31 cellular contexts compared by ENCODE assay signal in the genomic region with DNA sequence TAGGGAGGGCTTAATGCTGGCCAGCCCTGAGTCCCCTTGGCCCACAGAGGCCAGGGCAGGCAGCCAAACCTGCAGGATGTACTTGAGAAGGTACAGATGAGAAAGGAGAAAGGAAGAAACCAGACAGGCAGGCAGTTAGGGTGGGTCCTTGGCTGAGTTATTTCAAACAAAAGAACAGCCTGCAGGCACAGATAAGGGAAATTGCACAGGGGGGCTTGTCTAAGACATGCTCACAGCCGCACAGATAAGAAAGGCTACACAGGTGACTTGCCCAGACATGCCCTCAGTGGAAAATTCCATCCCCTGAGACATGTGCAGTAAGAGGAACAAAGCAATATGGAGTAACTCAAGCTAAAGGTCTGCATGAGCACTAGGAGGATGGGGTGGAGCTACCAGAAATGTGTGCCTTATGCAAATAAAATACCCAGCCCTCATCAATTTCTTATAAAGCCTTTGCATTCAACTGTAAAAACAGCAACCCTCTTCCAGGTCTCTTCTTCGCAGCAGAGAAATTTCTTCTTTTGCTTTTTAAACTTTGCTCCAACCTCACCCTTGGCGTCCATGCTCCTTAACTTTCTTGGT.
A peak's percentile ranks its signal among the peaks of the same experiment; 100 is the strongest.
DNase-seq lines count a peak whose midpoint lies in the region; ATAC-seq and TF ChIP-seq lines count a peak whose summit lies in the region.
"Had no signal": no experiment of that assay in that cellular context is flagged by ENCODE, and none has a peak within 500 bp of the region (broad histone marks: within the 10 kb centered on the region; RNA-seq: fewer than 3 reads in every experiment).

No MANE protein-coding gene starts in this region.

- H3K79me1 ChIP-seq in H9 (ENCODE audit: insufficient read depth, low read depth, low read length, poor library complexity, severe bottlenecking) (no peaks in the 10 kb centered on the region), mesendoderm (ENCODE audit: low read length) (no peaks in the 10 kb centered on the region)

- H4K8ac ChIP-seq in H9 (replicated peaks; ENCODE audit: insufficient read length, low read depth, low read length) (no peak overlapping the region), mesendoderm (ENCODE audit: low read depth, low read length) (peak overlapping the region; percentile 2)

- intact Hi-C loops in Caco-2 (cut with micrococcal nuclease; ENCODE audit: unreplicated experiment) (no loop called here), spleen (cut with DNase I; ENCODE audit: low total_unique reads) (no loop called here)
- intact Hi-C loops in activated CD8-positive, alpha-beta T cell treated with anti-CD3 and anti-CD28 coated beads for 36 hours (cut with micrococcal nuclease): no loop called here

- POLR2A ChIA-PET in Caco-2 (lab: Charles Lee): no interaction called here
- POLR2A ChIA-PET in activated CD8-positive, alpha-beta T cell treated with anti-CD3 and anti-CD28 coated beads for 36 hours (lab: Charles Lee): no interaction called here

- no peak overlapping the region for H2BK15ac ChIP-seq in H9 (ENCODE audit: low read depth, low read length)
- H2BK15ac ChIP-seq in mesendoderm (replicated peaks; ENCODE audit: low read depth): no peak overlapping the region

- H3K27ac Mint-ChIP-seq in Caco-2 (ENCODE audit: unreplicated experiment) (no peak overlapping the region), H9 (peak overlapping the region in 1 of 3 experiments; percentile 7; a peak in 1 of 7 replicates)
- H3K27ac Mint-ChIP-seq in activated CD8-positive, alpha-beta T cell treated with anti-CD3 and anti-CD28 coated beads for 36 hours: peak overlapping the region; percentile 27
- H3K27ac Mint-ChIP-seq: activated naive CD8-positive, alpha-beta T cell treated with anti-CD3 and anti-CD28 coated beads, Interleukin-2, amount 50 U/mL, for 24 hours; natural killer cell; stimulated activated memory B cell treated with anti-CD40 and anti-IgM and Interleukin-4, amounts not matched to agents 10 μg/mL and 1 μg/mL and 100 μg/mL, for 72 hours; T-helper 2 cell treated with Interferon-gamma antibody and Interleukin-4, amounts not matched to agents 5 μg/mL and 100 μg/mL, for 36 hours had no signal

- H3K18ac ChIP-seq in H9 (ENCODE audit: insufficient read length, low read depth, low read length) (peak overlapping the region; percentile 64), mesendoderm (ENCODE audit: low read length) (peak overlapping the region; percentile 61)

- no peak overlapping the region for H2AFZ ChIP-seq in H9 (ENCODE audit: low read length)

- H3K23ac ChIP-seq in H9 (ENCODE audit: insufficient read length, low read depth, low read length) (no peak overlapping the region), mesendoderm (ENCODE audit: low read length) (no peak overlapping the region)

- no peak overlapping the region for H2BK12ac ChIP-seq in H9 (ENCODE audit: insufficient read length, low read depth, low read length)

- H2BK120ac ChIP-seq in H9 (ENCODE audit: low read depth, low read length, poor library complexity, severe bottlenecking) (peak overlapping the region; percentile 79), mesendoderm (ENCODE audit: low read depth, low read length) (no peak overlapping the region)

- peaks cover 20% of the 10 kb centered on the region; the same call in 1 of the 2 replicates for H3K9me3 ChIP-seq in Caco-2
- H3K9me3 ChIP-seq in H9 (ENCODE audit: control insufficient read depth, low read depth, low read length): peaks cover 10% of the 10 kb centered on the region
- peaks cover 0 to 18% (median 10%) of the 10 kb centered on the region in 8 donors for H3K9me3 ChIP-seq in spleen
- H3K9me3 ChIP-seq: MG63 had no signal

- no peaks in the 10 kb centered on the region for H4K20me1 ChIP-seq in H9 (ENCODE audit: control insufficient read depth, insufficient read depth, insufficient read length)

- no peak overlapping the region for H2BK20ac ChIP-seq in H9 (ENCODE audit: low read depth, low read length, poor library complexity, severe bottlenecking)

- BruUV-seq in Caco-2 (replicated peaks; lab: Mats Ljungman, UMichigan): no TSS peak

- no peak overlapping the region for H2BK5ac ChIP-seq in H9 (ENCODE audit: insufficient read length, low read length)
- peak overlapping the region; percentile 94 for H2BK5ac ChIP-seq in mesendoderm (ENCODE audit: low read length)

- no peak overlapping the region for H3K4me3 Mint-ChIP-seq in Caco-2 (ENCODE audit: unreplicated experiment)
- no peak overlapping the region for H3K4me3 Mint-ChIP-seq in H9
- no peak overlapping the region for H3K4me3 Mint-ChIP-seq in activated CD8-positive, alpha-beta T cell treated with anti-CD3 and anti-CD28 coated beads for 36 hours
- H3K4me3 Mint-ChIP-seq: activated naive CD8-positive, alpha-beta T cell treated with anti-CD3 and anti-CD28 coated beads, Interleukin-2, amount 50 U/mL, for 24 hours; natural killer cell; stimulated activated memory B cell treated with anti-CD40 and anti-IgM and Interleukin-4, amounts not matched to agents 10 μg/mL and 1 μg/mL and 100 μg/mL, for 72 hours; T-helper 2 cell treated with Interferon-gamma antibody and Interleukin-4, amounts not matched to agents 5 μg/mL and 100 μg/mL, for 36 hours had no signal

- no peak overlapping the region for H3K9ac ChIP-seq in H9 (ENCODE audit: extremely low read depth, insufficient read length, low read length)
- H3K9ac ChIP-seq in mesendoderm (ENCODE audit: low read length): no peak overlapping the region

- H3K4ac ChIP-seq in H9 (ENCODE audit: low read depth, low read length): peak overlapping the region; percentile 68; the same call in 1 of the 2 replicates
- peak overlapping the region; percentile 26 for H3K4ac ChIP-seq in mesendoderm (ENCODE audit: low read depth, low read length)

- H3K27me3 ChIP-seq in Caco-2 (replicated peaks; ENCODE audit: control insufficient read depth, insufficient read depth, low read length) (no peaks in the 10 kb centered on the region), H9 (ENCODE audit: insufficient read depth, low read length) (no peaks in the 10 kb centered on the region), mesendoderm (ENCODE audit: insufficient read depth, low read length, poor library complexity) (no peaks in the 10 kb centered on the region), spleen (replicated peaks in 1 of 7) (no peaks in the 10 kb centered on the region)
- H3K27me3 ChIP-seq: MG63, upper lobe of left lung had no signal

- no peaks in the 10 kb centered on the region for H3K27me3 Mint-ChIP-seq in Caco-2 (ENCODE audit: insufficient read depth, unreplicated experiment)
- peaks cover 10% of the 10 kb centered on the region for H3K27me3 Mint-ChIP-seq in H9 (ENCODE audit: low read depth)
- peaks cover 26% of the 10 kb centered on the region for H3K27me3 Mint-ChIP-seq in activated CD8-positive, alpha-beta T cell treated with anti-CD3 and anti-CD28 coated beads for 36 hours

- H3K23me2 ChIP-seq in H9 (ENCODE audit: insufficient read length, low read depth, low read length, poor library complexity, severe bottlenecking): no peaks in the 10 kb centered on the region

- H3K9me3 Mint-ChIP-seq in Caco-2 (ENCODE audit: unreplicated experiment) (peaks cover 42% of the 10 kb centered on the region), H9 (peaks cover 31 to 40% of the 10 kb centered on the region in 2 experiments)
- peaks cover 12% of the 10 kb centered on the region for H3K9me3 Mint-ChIP-seq in activated CD8-positive, alpha-beta T cell treated with anti-CD3 and anti-CD28 coated beads for 36 hours

- TF ChIP-seq CTCF in Caco-2 (IDR thresholded peaks at IDR 0.05; ENCODE audit: insufficient read depth in 1 of 2, low read depth in 1 of 2, low read length in 1 of 2, severe bottlenecking in 1 of 2, unreplicated experiment in 1 of 2) (no peak), H9 (conservative IDR thresholded peaks at IDR 0.05) (no peak), spleen (IDR thresholded peaks at IDR 0.05 in 8 of 11, conservative IDR thresholded peaks at IDR 0.05 in 3 of 11) (no peak)
- TF ChIP-seq CTCF in activated CD8-positive, alpha-beta T cell treated with anti-CD3 and anti-CD28 coated beads for 36 hours (IDR thresholded peaks at IDR 0.05): no peak

- no peaks in the 10 kb centered on the region for H3K79me2 ChIP-seq in H9 (ENCODE audit: insufficient read depth, low read length)
- H3K79me2 ChIP-seq in mesendoderm (ENCODE audit: control insufficient read depth, insufficient read depth, low read length): no peaks in the 10 kb centered on the region

- H4K5ac ChIP-seq in H9 (ENCODE audit: insufficient read length, low read depth, low read length): no peak overlapping the region
- H4K5ac ChIP-seq in mesendoderm (ENCODE audit: low read length): no peak overlapping the region

- H3K4me1 ChIP-seq in Caco-2 (no peaks in the 10 kb centered on the region), H9 (ENCODE audit: insufficient read depth, low read length) (peaks cover 6% of the 10 kb centered on the region), mesendoderm (ENCODE audit: control insufficient read depth, low read depth, low read length) (peaks cover 7% of the 10 kb centered on the region), spleen (peaks cover 0 to 7% (median 0%) of the 10 kb centered on the region in 6 donors)
- H3K4me1 ChIP-seq: upper lobe of left lung had no signal

- H2AK5ac ChIP-seq in H9 (ENCODE audit: insufficient read length, low read length) (no peak overlapping the region), mesendoderm (ENCODE audit: low read length) (peak overlapping the region; percentile 83)

- H3T11ph ChIP-seq in H9 (ENCODE audit: low read length): no peak overlapping the region

- no peak overlapping the region for H3K4me3 ChIP-seq in Caco-2 (ENCODE audit: low read depth, low read length)
- no peak overlapping the region for H3K4me3 ChIP-seq in mesendoderm (ENCODE audit: low read length)
- no peak overlapping the region for H3K4me3 ChIP-seq in spleen
- H3K4me3 ChIP-seq: MG63, upper lobe of left lung had no signal

- H3K36me3 ChIP-seq in Caco-2 (ENCODE audit: control insufficient read depth, insufficient read depth, low read length) (no peaks in the 10 kb centered on the region), mesendoderm (ENCODE audit: control insufficient read depth, insufficient read depth, low read length) (no peaks in the 10 kb centered on the region), spleen (no peaks in the 10 kb centered on the region)
- H3K36me3 ChIP-seq: MG63, upper lobe of left lung had no signal

- H3K4me1 Mint-ChIP-seq in Caco-2 (ENCODE audit: low read depth, unreplicated experiment): no peaks in the 10 kb centered on the region
- peaks cover 42 to 59% of the 10 kb centered on the region in 2 experiments for H3K4me1 Mint-ChIP-seq in H9
- H3K4me1 Mint-ChIP-seq in activated CD8-positive, alpha-beta T cell treated with anti-CD3 and anti-CD28 coated beads for 36 hours (ENCODE audit: low read depth): peaks cover 13% of the 10 kb centered on the region

- WGBS in H9 (ENCODE audit: extremely low coverage, insufficient read length, low lambda C conversion rate): no CpG with 5 or more reads among the region's 3 CpGs
- WGBS in mesendoderm (ENCODE audit: extremely low coverage, insufficient coverage, low lambda C conversion rate): no CpG with 5 or more reads among the region's 3 CpGs
- WGBS in spleen, 5 donors: 79 to 94% (median 85%) methylated on average over 3 of the region's 3 CpGs

- H3K56ac ChIP-seq in H9 (ENCODE audit: insufficient read length, low read depth, low read length) (no peak overlapping the region), mesendoderm (ENCODE audit: low read length) (peak overlapping the region; percentile 69)

- H3K27ac ChIP-seq in H9 (ENCODE audit: insufficient read length, low read depth, low read length) (no peak overlapping the region), mesendoderm (ENCODE audit: low read depth, low read length) (peak overlapping the region; percentile 79), spleen (no peak overlapping the region)
- H3K27ac ChIP-seq: upper lobe of left lung, VCaP had no signal

- H4K91ac ChIP-seq in H9 (ENCODE audit: insufficient read length, low read depth, low read length): no peak overlapping the region

- no peak for ATAC-seq in activated CD8-positive, alpha-beta T cell treated with anti-CD3 and anti-CD28 coated beads for 36 hours
- ATAC-seq: activated naive CD8-positive, alpha-beta T cell treated with anti-CD3 and anti-CD28 coated beads, Interleukin-2, amount 50 U/mL, for 24 hours; natural killer cell; stimulated activated memory B cell treated with anti-CD40 and anti-IgM and Interleukin-4, amounts not matched to agents 10 μg/mL and 1 μg/mL and 100 μg/mL, for 72 hours had no signal

- H3K4me2 ChIP-seq in H9 (ENCODE audit: insufficient read depth, insufficient read length, low read length) (no peak overlapping the region), mesendoderm (ENCODE audit: low read length) (no peak overlapping the region)

- DNase-seq in Caco-2: peak; percentile 19 to 50
- no peak for DNase-seq in H9
- no peak for DNase-seq in activated CD8-positive, alpha-beta T cell treated with anti-CD3 and anti-CD28 coated beads for 36 hours
- no peak for DNase-seq in mesendoderm
- DNase-seq in spleen: no peak
- DNase-seq in iPS-NIHi11 (ENCODE audit: low spot score): no peak
- no peak for DNase-seq in hippocampal formation (lab: John Stamatoyannopoulos, UW)
- DNase-seq: activated CD4-positive, alpha-beta T cell treated with anti-CD3 and anti-CD28 coated beads for 4 hours; activated CD8-positive, alpha-beta memory T cell treated with anti-CD3 and anti-CD28 coated beads for 24 hours; activated effector memory CD4-positive, alpha-beta T cell treated with Interleukin-2 at 50 U/mL for 16 hours; activated naive CD8-positive, alpha-beta T cell treated with anti-CD3 and anti-CD28 coated beads, Interleukin-2, amount 50 U/mL, for 24 hours; activated T-cell treated with anti-CD3 and anti-CD28 coated beads, Interleukin-2, amount 50 U/mL, for 1 hour; C1 segment of cervical spinal cord; central memory CD4-positive, alpha-beta T cell; cortex of kidney; DMS79; effector memory CD4-positive, alpha-beta T cell; head of caudate nucleus; KG1; MG63; natural killer cell; NCI-H1105; NCI-H187 treated with DMSO at 0.1 percent for 48 hours; NCI-H82; SIG-M5; stimulated activated CD4-positive, alpha-beta T cell treated with anti-CD3 and anti-CD28 coated beads, Interleukin-15, amount 100 ng/mL, for 24 hours; substantia nigra; upper lobe of left lung had no signal

- TF ChIP-seq POLR2A in spleen (IDR thresholded peaks at IDR 0.05): no peak

- H3K36me3 Mint-ChIP-seq in Caco-2 (ENCODE audit: insufficient read depth, unreplicated experiment) (no peaks in the 10 kb centered on the region), H9 (ENCODE audit: insufficient read depth in 1 of 3, low read depth in 3 of 3) (peaks cover 19 to 44% (median 22%) of the 10 kb centered on the region in 3 experiments)
- peaks cover 5% of the 10 kb centered on the region for H3K36me3 Mint-ChIP-seq in activated CD8-positive, alpha-beta T cell treated with anti-CD3 and anti-CD28 coated beads for 36 hours (ENCODE audit: low read depth)
- H3K36me3 Mint-ChIP-seq: natural killer cell; stimulated activated memory B cell treated with anti-CD40 and anti-IgM and Interleukin-4, amounts not matched to agents 10 μg/mL and 1 μg/mL and 100 μg/mL, for 72 hours had no signal

- CTCF ChIA-PET in Caco-2 (lab: Charles Lee): no interaction called here
- CTCF ChIA-PET in activated CD8-positive, alpha-beta T cell treated with anti-CD3 and anti-CD28 coated beads for 36 hours (lab: Charles Lee): interaction anchor here (0.8 to 1.4 kb wide), 2 partner anchors 14 to 670 kb away, joined by 3 to 4 read pairs; no protein-coding TSS in a partner anchor

- 0 out of 2 replicates have a peak overlapping the region, but pooled peaks have one; percentile 18 for H3K14ac ChIP-seq in H9 (ENCODE audit: insufficient read depth, low read length)

Comparison
In these comparisons a context has a peak if more than half of its experiments do, and no peak if none do; other contexts are left out.
1. DNase-seq: peak in Caco-2 (2 of 2); none in H9 (single experiment), activated CD8-positive, alpha-beta T cell treated with anti-CD3 and anti-CD28 coated beads for 36 hours (single experiment), mesendoderm (single experiment), spleen (single experiment), iPS-NIHi11 (single experiment) and hippocampal formation (0 of 2).